Comparison of ENCODE assay signal across 8 cellular contexts in genomic region chr15:70091649-70092461, GRCh38. TPM values are rescaled to one million over a fixed set of nuclear protein-coding genes. Genes with fewer than 3 reads are reported as not detected.
DNase-seq lines count a peak whose midpoint lies in the region; ATAC-seq and TF ChIP-seq lines count a peak whose summit lies in the region.

No MANE protein-coding gene starts in this region.

- peaks cover 62% of the 10 kb centered on the region for H3K4me1 ChIP-seq in HEK293 (ENCODE audit: control insufficient read depth, insufficient read depth, low read length)
- H3K4me1 ChIP-seq in trophoblast cell (ENCODE audit: control insufficient read depth in 1 of 2, insufficient read depth in 2 of 2, low read length in 2 of 2): peaks cover 19 to 36% of the 10 kb centered on the region in 2 experiments

- H4K8ac ChIP-seq in trophoblast cell (ENCODE audit: low read depth, low read length): no peak overlapping the region

- H3K23ac ChIP-seq in trophoblast cell (ENCODE audit: low read length): no peak overlapping the region

- no peak overlapping the region for H3K4me3 ChIP-seq in HEK293 (ENCODE audit: low read depth, low read length)
- H3K4me3 ChIP-seq in trophoblast cell (ENCODE audit: low read depth, low read length): no peak overlapping the region

- H4K12ac ChIP-seq in trophoblast cell (ENCODE audit: low read depth, low read length): no peak overlapping the region

- no peak overlapping the region for H4K91ac ChIP-seq in trophoblast cell (ENCODE audit: low read depth, low read length)

- DNase-seq in NCI-H69 (lab: John Stamatoyannopoulos, UW) (peak; percentile 87), dermis blood vessel endothelial cell (peak; percentile 8), trophoblast cell (peak; percentile 83 to 88), kidney glomerular epithelial cell (lab: John Stamatoyannopoulos, UW) (no peak), GF-D8 (lab: John Stamatoyannopoulos, UW) (no peak)
- no peak for DNase-seq in stimulated activated CD4-positive, alpha-beta T cell treated with anti-CD3 and anti-CD28 coated beads, Interleukin-4, amount 100 ng/mL, for 4 hours

- H3K79me1 ChIP-seq in trophoblast cell (ENCODE audit: low read length): peaks cover 20% of the 10 kb centered on the region

- H3K36me3 ChIP-seq in HEK293 (ENCODE audit: control insufficient read depth in 2 of 2, insufficient read depth in 1 of 2, low read length in 2 of 2) (peaks cover 40 to 82% of the 10 kb centered on the region in 2 experiments), trophoblast cell (ENCODE audit: control insufficient read depth in 1 of 2, insufficient read depth in 2 of 2, low read length in 2 of 2) (peaks cover 14 to 37% of the 10 kb centered on the region in 2 experiments)

- H3K14ac ChIP-seq in trophoblast cell (ENCODE audit: low read length): no peak overlapping the region

- no peak overlapping the region for H3K18ac ChIP-seq in trophoblast cell (ENCODE audit: low read length)

- CTCF ChIA-PET in HEK293 (lab: Yijun Ruan, JAX): interaction anchor here (0.6 to 2.1 kb wide), 10 partner anchors 18 to 616 kb away, joined by 3 to 10 read pairs (median 6); no protein-coding TSS in a partner anchor

- no peak overlapping the region for H2BK120ac ChIP-seq in trophoblast cell (ENCODE audit: insufficient read depth, low read length, poor library complexity)

- ATAC-seq in GM21825 (IDR thresholded peaks at IDR 0.05; ENCODE audit: unreplicated experiment): no peak

- no CpG with 5 or more reads among the region's 12 CpGs for WGBS in trophoblast cell (ENCODE audit: extremely low coverage, insufficient coverage, insufficient read length)

- H2AK5ac ChIP-seq in trophoblast cell (ENCODE audit: low read length): no peak overlapping the region

- no peak overlapping the region for H3K9ac ChIP-seq in trophoblast cell (ENCODE audit: low read length)

- no peaks in the 10 kb centered on the region for H3K27me3 ChIP-seq in trophoblast cell (ENCODE audit: insufficient read depth, low read length)

- no peak overlapping the region for H2BK12ac ChIP-seq in trophoblast cell (ENCODE audit: low read length)

- H2AFZ ChIP-seq in trophoblast cell (ENCODE audit: insufficient read depth, low read length, poor library complexity): no peak overlapping the region

- peaks cover 14% of the 10 kb centered on the region for H3K79me2 ChIP-seq in trophoblast cell (ENCODE audit: control insufficient read depth, insufficient read depth, low read length, poor library complexity)

- H3K4ac ChIP-seq in trophoblast cell (ENCODE audit: low read depth, low read length): peak overlapping the region; percentile 21

- no peak overlapping the region for H2BK5ac ChIP-seq in trophoblast cell (ENCODE audit: low read depth, low read length, poor library complexity)

- H3K4me2 ChIP-seq in trophoblast cell (ENCODE audit: low read length): peak overlapping the region; percentile 43

- H3K9me3 ChIP-seq in HEK293 (ENCODE audit: control insufficient read depth, insufficient read depth, low read depth, low read length) (no peaks in the 10 kb centered on the region), trophoblast cell (ENCODE audit: insufficient read depth, low read depth, low read length) (no peaks in the 10 kb centered on the region)

- H3K27ac ChIP-seq in HEK293 (ENCODE audit: extremely low read depth, low read depth, low read length) (peak overlapping the region; percentile 99), trophoblast cell (ENCODE audit: low read depth, low read length) (peak overlapping the region; percentile 7)

- POLR2A ChIA-PET in HEK293 (lab: Yijun Ruan, JAX): interaction anchor here (0.6 to 3.5 kb wide), 16 partner anchors 9 to 629 kb away, joined by 3 to 30 read pairs (median 4); no protein-coding TSS in a partner anchor

- no peak for TF ChIP-seq CTCF in HEK293 (tag by site-specific recombination; IDR thresholded peaks at IDR 0.05)

TF ChIP-seq in HEK293, 187 proteins besides CTCF, POLR2A, EP300 and RAD21 (continues in another document):
- TF ChIP-seq SCRT1 (tag by site-specific recombination; IDR thresholded peaks at IDR 0.05; ENCODE audit: borderline replicate concordance) (peak; percentile 87; the same call in 1 of the 2 replicates), GFI1B (tag by site-specific recombination; IDR thresholded peaks at IDR 0.05) (peak; percentile 15; the same call in 1 of the 2 replicates), ZNF629 (tag by site-specific recombination; IDR thresholded peaks at IDR 0.05) (peak; percentile 85), ZBTB44 (tag by site-specific recombination; IDR thresholded peaks at IDR 0.05) (peak; percentile 95), ZNF324 (tag by site-specific recombination; IDR thresholded peaks at IDR 0.05) (0 out of 2 replicates have a peak, but pooled peaks have one; percentile 29), ZNF354C (tag by site-specific recombination; IDR thresholded peaks at IDR 0.05; ENCODE audit: borderline replicate concordance, low read depth) (no peak), ZBTB20 (tag by site-specific recombination; IDR thresholded peaks at IDR 0.05) (peak; percentile 91), ZBTB26 (tag by site-specific recombination; optimal IDR thresholded peaks at IDR 0.05) (no peak), ZNF692 (tag by site-specific recombination; IDR thresholded peaks at IDR 0.05) (peak; percentile 48; the same call in 1 of the 2 replicates), ZNF580 (tag by site-specific recombination; IDR thresholded peaks at IDR 0.05) (peak; percentile 76; the same call in 1 of the 2 replicates), KLF17 (tag by site-specific recombination; IDR thresholded peaks at IDR 0.05) (peak; percentile 100), ZNF837 (tag by site-specific recombination; IDR thresholded peaks at IDR 0.05) (no peak), ZNF610 (tag by site-specific recombination; IDR thresholded peaks at IDR 0.05; ENCODE audit: borderline replicate concordance) (peak; percentile 42; the same call in 1 of the 2 replicates), ZNF2 (tag by site-specific recombination; IDR thresholded peaks at IDR 0.05) (peak; percentile 44; the same call in 1 of the 2 replicates)

RNA-seq across cellular contexts. Expression of gene TLE3, which starts 5.9 kb away (rescaled TPM):
- 25.4 and 38.3 TPM in 2 replicates for total RNA-seq in dermis blood vessel endothelial cell
- polyA plus RNA-seq in trophoblast cell (2013): 139 and 146 TPM in 2 replicates

Comparison
In these comparisons a context has a peak if more than half of its experiments do, and no peak if none do; other contexts are left out.
1. DNase-seq: peak in NCI-H69 (single experiment), dermis blood vessel endothelial cell (single experiment) and trophoblast cell (2 of 2); none in kidney glomerular epithelial cell (single experiment), GF-D8 (single experiment) and stimulated activated CD4-positive, alpha-beta T cell treated with anti-CD3 and anti-CD28 coated beads, Interleukin-4, amount 100 ng/mL, for 4 hours (0 of 2).